9 cellular contexts compared by ENCODE assay signal in genomic region chr1:16072616-16073484, GRCh38. TPM values are rescaled to one million over a fixed set of nuclear protein-coding genes. Genes with fewer than 3 reads are reported as not detected.
DNase-seq lines count a peak whose midpoint lies in the region; ATAC-seq, FAIRE-seq and TF ChIP-seq lines count a peak whose summit lies in the region.
"Had no signal": no experiment of that assay in that cellular context is flagged by ENCODE, and none has a peak within 500 bp of the region (broad histone marks: within the 10 kb centered on the region; RNA-seq: fewer than 3 reads in every experiment).

No MANE protein-coding gene starts in this region.

- CTCF ChIA-PET in PC-3 (lab: Charles Lee), result no interaction called here

- H3K4me1 ChIP-seq in PC-3 (ENCODE audit: insufficient read depth, low read length), result peaks cover 30% of the 10 kb centered on the region
- H3K4me1 ChIP-seq in skeletal muscle satellite cell (ENCODE audit: control insufficient read depth, insufficient read depth, low read length), result peaks cover 50% of the 10 kb centered on the region

- H3K9ac ChIP-seq in PC-3 (ENCODE audit: low read length) (peak overlapping the region; percentile 44; the same call in 1 of the 2 replicates), skeletal muscle satellite cell (ENCODE audit: low read depth, low read length) (peak overlapping the region; percentile 40)

- POLR2A ChIA-PET in PC-3 (lab: Charles Lee; ENCODE audit: unreplicated experiment), result no interaction called here

- FAIRE-seq in HTR-8/SVneo (lab: Jason Lieb, UNC), result no peak

- intact Hi-C loops in PC-3 (cut with micrococcal nuclease), result no loop called here

- H3K79me2 ChIP-seq in PC-3 (ENCODE audit: low read length), result no peaks in the 10 kb centered on the region

- H3K4me2 ChIP-seq in PC-3 (ENCODE audit: low read length), result peak overlapping the region; percentile 94
- peak overlapping the region; percentile 77 for H3K4me2 ChIP-seq in skeletal muscle satellite cell (ENCODE audit: low read length)

- H3K4me3 ChIP-seq in PC-3 (ENCODE audit: low read length) (peak overlapping the region; percentile 68), epithelial cell of esophagus (ENCODE audit: low read length) (peak overlapping the region; percentile 37), skeletal muscle satellite cell (ENCODE audit: low read length) (peak overlapping the region; percentile 60)

- H3K9me3 ChIP-seq in PC-3 (ENCODE audit: low read length) (no peaks in the 10 kb centered on the region), skeletal muscle satellite cell (replicated peaks; ENCODE audit: low read length) (no peaks in the 10 kb centered on the region)

- H3K36me3 ChIP-seq in PC-3 (ENCODE audit: low read depth, low read length) (no peaks in the 10 kb centered on the region), skeletal muscle satellite cell (ENCODE audit: insufficient read depth, low read length) (no peaks in the 10 kb centered on the region)

- peak; percentile 9 for ATAC-seq in PC-3

- BruUV-seq in PC-3 (replicated peaks; lab: Mats Ljungman, UMichigan), result no TSS peak

- no peaks in the 10 kb centered on the region for H4K20me1 ChIP-seq in PC-3 (ENCODE audit: low read length)

- H3F3A ChIP-seq in PC-3 (ENCODE audit: low read length, unreplicated experiment), result peaks cover 4% of the 10 kb centered on the region

- TF ChIP-seq CTCF in PC-3 (conservative IDR thresholded peaks at IDR 0.05; ENCODE audit: low read depth, low read length), result 0 out of 2 replicates have a peak, but pooled peaks have one; percentile 19
- peak; percentile 32 for TF ChIP-seq CTCF in epithelial cell of esophagus (IDR thresholded peaks at IDR 0.05; ENCODE audit: insufficient read depth, low read depth, low read length, missing control alignments)

- DNase-seq in NCI-H2081 (lab: John Stamatoyannopoulos, UW) (peak; percentile 14 to 36), NCI-H2081 treated with DMSO at 0.1 percent for 48 hours (lab: John Stamatoyannopoulos, UW) (no peak), PC-3 (no peak), epithelial cell of esophagus (ENCODE audit: low read depth) (peak; percentile 13), HTR-8/SVneo (ENCODE audit: insufficient read length, low spot score) (no peak), NCI-H446 (lab: John Stamatoyannopoulos, UW) (no peak)
- DNase-seq in stimulated activated naive CD4-positive, alpha-beta T cell (lab: John Stamatoyannopoulos, UW), result no peak

- H3K27ac ChIP-seq in PC-3 (ENCODE audit: low read length), result no peak overlapping the region
- H3K27ac ChIP-seq: C4-2B had no signal

- no peaks in the 10 kb centered on the region for H3K9me2 ChIP-seq in PC-3 (replicated peaks; ENCODE audit: low read length)

- H2AFZ ChIP-seq in PC-3 (ENCODE audit: low read length), result peak overlapping the region; percentile 76

- no peaks in the 10 kb centered on the region for H3K27me3 ChIP-seq in PC-3 (ENCODE audit: low read length)
- no peaks in the 10 kb centered on the region for H3K27me3 ChIP-seq in skeletal muscle satellite cell (ENCODE audit: control insufficient read depth, insufficient read depth, low read length)

RNA-seq across cellular contexts. Expression of gene FAM131C, which starts 0.6 kb away (rescaled TPM):
- total RNA-seq in PC-3 (2014; rRNA removed), result 7.7 and 9.8 TPM in 2 replicates
- 0.51 TPM in 1 of 2 replicates, not detected in the other for total RNA-seq in skeletal muscle satellite cell (2012; rRNA removed)

RNA-seq across cellular contexts. Expression of gene CLCNKB, which starts 29.3 kb away (rescaled TPM):
- total RNA-seq in PC-3 (2014; rRNA removed), result not detected in 2 replicates
- not detected in 2 replicates for total RNA-seq in skeletal muscle satellite cell (2012; rRNA removed)

RNA-seq across cellular contexts. Expression of gene CLCNKA, which starts 51.0 kb away (rescaled TPM):
- total RNA-seq in PC-3 (2014; rRNA removed), result not detected in 2 replicates
- not detected in 2 replicates for total RNA-seq in skeletal muscle satellite cell (2012; rRNA removed)

RNA-seq across cellular contexts. Expression of gene HSPB7, which starts 55.0 kb away (rescaled TPM):
- total RNA-seq in PC-3 (2014; rRNA removed), result not detected in 2 replicates
- total RNA-seq in skeletal muscle satellite cell (2012; rRNA removed), result 0.51 and 5.9 TPM in 2 replicates

Comparison
In these comparisons a context has a peak if more than half of its experiments do, and no peak if none do; other contexts are left out.
1. DNase-seq: peak in NCI-H2081 (2 of 2) and epithelial cell of esophagus (single experiment); none in NCI-H2081 treated with DMSO at 0.1 percent for 48 hours (single experiment), PC-3 (single experiment), stimulated activated naive CD4-positive, alpha-beta T cell (0 of 6), HTR-8/SVneo (single experiment) and NCI-H446 (0 of 2).
2. Peak in every context shown above with its lines, with median percentiles within 50 percentile points of each other: H3K4me3 ChIP-seq.